In the genomic region with DNA sequence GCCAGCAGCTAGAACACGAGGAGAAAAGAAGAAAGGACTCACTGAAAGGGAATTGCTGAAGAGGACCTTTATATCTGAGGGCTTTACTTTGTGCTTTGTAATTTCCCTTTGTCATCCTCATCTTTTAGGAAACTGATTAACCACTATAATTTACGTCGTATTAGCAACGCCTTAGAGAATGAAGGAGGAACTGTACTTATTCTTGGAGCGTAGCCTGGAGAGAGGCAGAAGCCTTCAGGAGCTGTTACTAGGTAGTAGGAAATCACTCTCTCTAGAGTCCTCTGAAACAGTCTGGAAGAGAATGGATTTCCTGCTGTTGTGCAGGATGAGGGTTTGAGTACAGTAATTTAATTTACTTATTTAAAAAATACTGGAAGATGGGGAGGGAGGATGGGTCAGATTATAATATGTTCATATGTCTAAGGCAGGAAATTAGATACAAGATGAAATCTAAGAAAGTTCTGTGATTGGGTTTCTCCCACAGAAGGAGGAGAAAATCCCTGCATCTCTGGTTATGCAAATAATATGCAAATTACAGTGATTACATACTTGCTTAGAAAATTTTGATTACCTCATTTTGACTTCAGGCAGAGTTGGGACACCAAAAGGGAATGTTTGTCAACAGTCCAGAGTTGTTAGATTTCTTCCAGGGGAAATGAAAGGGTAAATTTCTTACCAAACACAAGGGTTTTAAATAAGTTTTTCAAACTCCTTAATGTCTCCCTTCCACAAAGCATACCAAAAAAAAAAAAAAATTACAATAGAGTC, we compare ENCODE assay signal across 20 cellular contexts.
DNase-seq lines count a peak whose midpoint lies in the region; ATAC-seq and TF ChIP-seq lines count a peak whose summit lies in the region.
"Had no signal": no experiment of that assay in that cellular context is flagged by ENCODE, and none has a peak within 500 bp of the region (broad histone marks: within the 10 kb centered on the region; RNA-seq: fewer than 3 reads in every experiment).

No MANE protein-coding gene starts in this region.

- no peaks in the 10 kb centered on the region for H3K27me3 Mint-ChIP-seq in neural progenitor cell (ENCODE audit: insufficient read depth, low read depth)

- no peaks in the 10 kb centered on the region for H3K9me3 ChIP-seq in neural progenitor cell (ENCODE audit: low read depth)
- H3K9me3 ChIP-seq: body of pancreas, spleen had no signal

- peaks cover 14% of the 10 kb centered on the region for H3K4me1 Mint-ChIP-seq in neural progenitor cell
- H3K4me1 Mint-ChIP-seq: activated naive CD4-positive, alpha-beta T cell treated with anti-CD3 and anti-CD28 coated beads, Interleukin-2, amount 50 U/mL, for 24 hours had no signal

- peak; percentile 27 for DNase-seq in CD1c-positive myeloid dendritic cell (ENCODE audit: extremely low spot score)
- peak; percentile 15 for DNase-seq in NAMALWA (ENCODE audit: low spot score)
- peak; percentile 44 for DNase-seq in fibroblast of mammary gland (ENCODE audit: low read depth)
- no peak for DNase-seq in neural progenitor cell (ENCODE audit: low spot score)
- no peak for DNase-seq in activated naive CD4-positive, alpha-beta T cell treated with anti-CD3 and anti-CD28 coated beads, Interleukin-2, amount 50 U/mL, for 72 hours (ENCODE audit: low spot score in 2 of 2)
- no peak for DNase-seq in COR-L47 (lab: John Stamatoyannopoulos, UW)
- no peak for DNase-seq in iPS-NIHi7 (ENCODE audit: extremely low spot score)
- DNase-seq: activated CD8-positive, alpha-beta T cell treated with anti-CD3 and anti-CD28 coated beads, Interleukin-2, amount 10 ng/mL, durations not matched to agents 7 days and 5 days; activated T-cell treated with anti-CD3 and anti-CD28 coated beads, Interleukin-2, amount 50 U/mL, for 48 hours; body of pancreas; C1 segment of cervical spinal cord; dorsolateral prefrontal cortex; H7; MV-4-11; spleen had no signal

- no peaks in the 10 kb centered on the region for H3K36me3 Mint-ChIP-seq in neural progenitor cell
- no peaks in the 10 kb centered on the region for H3K36me3 Mint-ChIP-seq in activated naive CD4-positive, alpha-beta T cell treated with anti-CD3 and anti-CD28 coated beads, Interleukin-2, amount 50 U/mL, for 72 hours
- H3K36me3 Mint-ChIP-seq: activated naive CD4-positive, alpha-beta T cell treated with anti-CD3 and anti-CD28 coated beads, Interleukin-2, amount 50 U/mL, for 24 hours had no signal

- no peaks in the 10 kb centered on the region for H3K36me3 ChIP-seq in neural progenitor cell
- H3K36me3 ChIP-seq: spleen had no signal

- H3K4me3 ChIP-seq in fibroblast of mammary gland (ENCODE audit: control insufficient read depth, low read depth, low read length) (no peak overlapping the region), neural progenitor cell (no peak overlapping the region)
- H3K4me3 ChIP-seq: body of pancreas, dorsolateral prefrontal cortex, K562, spleen had no signal

- no peaks in the 10 kb centered on the region for H3K27me3 ChIP-seq in neural progenitor cell
- H3K27me3 ChIP-seq: body of pancreas, spleen had no signal

- no peak overlapping the region for H3K27ac ChIP-seq in neural progenitor cell
- H3K27ac ChIP-seq: body of pancreas, dorsolateral prefrontal cortex, spleen had no signal

- H3K27ac Mint-ChIP-seq in neural progenitor cell, result no peak overlapping the region
- H3K27ac Mint-ChIP-seq in activated naive CD4-positive, alpha-beta T cell treated with anti-CD3 and anti-CD28 coated beads, Interleukin-2, amount 50 U/mL, for 72 hours, result no peak overlapping the region
- H3K27ac Mint-ChIP-seq: activated CD8-positive, alpha-beta T cell treated with anti-CD3 and anti-CD28 coated beads, Interleukin-2, amount 10 ng/mL, durations not matched to agents 7 days and 5 days; activated naive CD4-positive, alpha-beta T cell treated with anti-CD3 and anti-CD28 coated beads, Interleukin-2, amount 50 U/mL, for 24 hours had no signal

- peaks cover 9% of the 10 kb centered on the region for H3K4me1 ChIP-seq in neural progenitor cell

- H3K9ac ChIP-seq in neural progenitor cell, result no peak overlapping the region

- no peaks in the 10 kb centered on the region for H3K79me2 ChIP-seq in neural progenitor cell (ENCODE audit: low read depth)

- no peaks in the 10 kb centered on the region for H4K20me1 ChIP-seq in neural progenitor cell (ENCODE audit: low read depth)

- TF ChIP-seq CTCF in fibroblast of mammary gland (conservative IDR thresholded peaks at IDR 0.05; ENCODE audit: control insufficient read depth, insufficient read depth, low read depth, low read length) (no peak), neural progenitor cell (IDR thresholded peaks at IDR 0.05) (no peak)

- ATAC-seq in activated naive CD4-positive, alpha-beta T cell treated with anti-CD3 and anti-CD28 coated beads, Interleukin-2, amount 50 U/mL, for 72 hours, result no peak
- ATAC-seq in GM19324 (IDR thresholded peaks at IDR 0.05; ENCODE audit: low FRiP score, unreplicated experiment), result no peak
- ATAC-seq: activated CD8-positive, alpha-beta T cell treated with anti-CD3 and anti-CD28 coated beads, Interleukin-2, amount 10 ng/mL, durations not matched to agents 7 days and 5 days; body of pancreas; esophagus mucosa; K562; Panc1 had no signal

- H3K4me3 Mint-ChIP-seq in neural progenitor cell, result no peak overlapping the region
- H3K4me3 Mint-ChIP-seq: activated CD8-positive, alpha-beta T cell treated with anti-CD3 and anti-CD28 coated beads, Interleukin-2, amount 10 ng/mL, durations not matched to agents 7 days and 5 days; activated naive CD4-positive, alpha-beta T cell treated with anti-CD3 and anti-CD28 coated beads, Interleukin-2, amount 50 U/mL, for 24 hours had no signal

- H3K4me2 ChIP-seq in neural progenitor cell, result no peak overlapping the region

- peak overlapping the region; percentile 36 for H2AFZ ChIP-seq in neural progenitor cell (replicated peaks)

- no peaks in the 10 kb centered on the region for H3F3A ChIP-seq in neural progenitor cell (ENCODE audit: low read depth)

- no peaks in the 10 kb centered on the region for H3K9me3 Mint-ChIP-seq in neural progenitor cell
- H3K9me3 Mint-ChIP-seq in activated naive CD4-positive, alpha-beta T cell treated with anti-CD3 and anti-CD28 coated beads, Interleukin-2, amount 50 U/mL, for 72 hours, result no peaks in the 10 kb centered on the region
- H3K9me3 Mint-ChIP-seq: activated naive CD4-positive, alpha-beta T cell treated with anti-CD3 and anti-CD28 coated beads, Interleukin-2, amount 50 U/mL, for 24 hours had no signal

Comparison
In these comparisons a context has a peak if more than half of its experiments do, and no peak if none do; other contexts are left out.
1. DNase-seq: peak in CD1c-positive myeloid dendritic cell (single experiment), NAMALWA (single experiment) and fibroblast of mammary gland (single experiment); none in neural progenitor cell (single experiment), activated naive CD4-positive, alpha-beta T cell treated with anti-CD3 and anti-CD28 coated beads, Interleukin-2, amount 50 U/mL, for 72 hours (0 of 2), COR-L47 (single experiment) and iPS-NIHi7 (single experiment).